ENCODE assay signal across 16 cellular contexts in genomic region chr2:186241874-186242273, GRCh38.
DNase-seq lines count a peak whose midpoint lies in the region; ATAC-seq, FAIRE-seq and TF ChIP-seq lines count a peak whose summit lies in the region.
"Had no signal": no experiment of that assay in that cellular context is flagged by ENCODE, and none has a peak within 500 bp of the region (broad histone marks: within the 10 kb centered on the region; RNA-seq: fewer than 3 reads in every experiment).

No MANE protein-coding gene starts in this region.

- H3K27ac ChIP-seq in HepG2 (ENCODE audit: extremely low read length, insufficient read depth, low read length) (no peak overlapping the region), right lobe of liver (no peak overlapping the region), PC-3 (ENCODE audit: low read length) (no peak overlapping the region)
- H3K27ac ChIP-seq: A549 had no signal

- BruUV-seq in HepG2 (replicated peaks; lab: Mats Ljungman, UMichigan) (no TSS peak), PC-3 (replicated peaks; lab: Mats Ljungman, UMichigan) (no TSS peak)

- H3K4me3 Mint-ChIP-seq in neural crest cell, result no peak overlapping the region
- H3K4me3 Mint-ChIP-seq: CD8-positive, alpha-beta memory T cell; GM23338 had no signal

- no peak for TF ChIP-seq RAD21 in HepG2 (CRISPR knock-in tag; IDR thresholded peaks at IDR 0.05)

- H3K27ac Mint-ChIP-seq in neural crest cell (ENCODE audit: unreplicated experiment), result no peak overlapping the region
- H3K27ac Mint-ChIP-seq: CD8-positive, alpha-beta memory T cell; GM23338 had no signal

- H3K4me1 Mint-ChIP-seq in neural crest cell, result no peaks in the 10 kb centered on the region
- H3K4me1 Mint-ChIP-seq: CD8-positive, alpha-beta memory T cell had no signal

- H2AFZ ChIP-seq in HepG2 (ENCODE audit: low read length) (no peak overlapping the region), PC-3 (ENCODE audit: low read length) (no peak overlapping the region)
- H2AFZ ChIP-seq: GM23338 had no signal

- FAIRE-seq in HepG2 (lab: Jason Lieb, UNC) (no peak), D721Med (lab: Jason Lieb, UNC) (no peak)
- FAIRE-seq: A549, G401.6, GM12892, HTR-8/SVneo had no signal

- H3K9me2 ChIP-seq in PC-3 (replicated peaks; ENCODE audit: low read length), result no peaks in the 10 kb centered on the region

- no peaks in the 10 kb centered on the region for H3F3A ChIP-seq in PC-3 (ENCODE audit: low read length, unreplicated experiment)

- TF ChIP-seq CTCF in HepG2 (CRISPR knock-in tag; IDR thresholded peaks at IDR 0.05), result no peak
- no peak for TF ChIP-seq CTCF in right lobe of liver (IDR thresholded peaks at IDR 0.05)
- TF ChIP-seq CTCF in PC-3 (conservative IDR thresholded peaks at IDR 0.05; ENCODE audit: low read depth, low read length), result 0 out of 2 replicates have a peak, but pooled peaks have one; percentile 21
- peak; percentile 29 for TF ChIP-seq CTCF in neural crest cell (conservative IDR thresholded peaks at IDR 0.05)
- no peak for TF ChIP-seq CTCF in D721Med (IDR thresholded peaks at IDR 0.05; ENCODE audit: insufficient read depth, missing control alignments)

- no peaks in the 10 kb centered on the region for H3K79me2 ChIP-seq in HepG2 (ENCODE audit: insufficient read depth, low read length)
- no peaks in the 10 kb centered on the region for H3K79me2 ChIP-seq in PC-3 (ENCODE audit: low read length)

- H4K20me1 ChIP-seq in HepG2 (ENCODE audit: insufficient read depth, low read length) (no peaks in the 10 kb centered on the region), PC-3 (ENCODE audit: low read length) (no peaks in the 10 kb centered on the region)

- peaks cover 5% of the 10 kb centered on the region for H3K9me3 Mint-ChIP-seq in neural crest cell

- H3K4me1 ChIP-seq in HepG2 (ENCODE audit: insufficient read depth, low read length) (0 out of 2 replicates have a peak, but pooled peaks cover 7% of the 10 kb centered on the region), right lobe of liver (no peaks in the 10 kb centered on the region), PC-3 (ENCODE audit: insufficient read depth, low read length) (no peaks in the 10 kb centered on the region)
- H3K4me1 ChIP-seq: A549, Caco-2 had no signal

- no peaks in the 10 kb centered on the region for H3K36me3 Mint-ChIP-seq in neural crest cell (ENCODE audit: low read depth)

- no peaks in the 10 kb centered on the region for H3K27me3 Mint-ChIP-seq in neural crest cell (ENCODE audit: low read depth)
- H3K27me3 Mint-ChIP-seq: CD8-positive, alpha-beta memory T cell had no signal

- H3K36me3 ChIP-seq in HepG2 (replicated peaks in 1 of 2; ENCODE audit: control insufficient read depth in 1 of 2, insufficient read depth in 2 of 2, low read length in 2 of 2) (no peaks in the 10 kb centered on the region), right lobe of liver (no peaks in the 10 kb centered on the region), PC-3 (ENCODE audit: low read depth, low read length) (no peaks in the 10 kb centered on the region)

- ATAC-seq in HepG2 (peak; percentile 72), right lobe of liver (no peak), PC-3 (no peak; the same call in 1 of the 2 replicates)
- ATAC-seq: A549, GM23338 had no signal

- H3K4me3 ChIP-seq in HepG2 (replicated peaks in 1 of 3; ENCODE audit: insufficient read depth in 1 of 3, low read depth in 2 of 3, low read length in 3 of 3), result no peak overlapping the region
- no peak overlapping the region for H3K4me3 ChIP-seq in right lobe of liver
- H3K4me3 ChIP-seq in PC-3 (ENCODE audit: low read length), result no peak overlapping the region
- H3K4me3 ChIP-seq: A549, GM23338 had no signal

- TF ChIP-seq POLR2A in HepG2 (IDR thresholded peaks at IDR 0.05; ENCODE audit: insufficient read depth in 1 of 2, low read depth in 2 of 2, low read length in 2 of 2) (no peak), right lobe of liver (IDR thresholded peaks at IDR 0.05) (no peak)

- POLR2A ChIA-PET in HepG2 (lab: Yijun Ruan, JAX), result no interaction called here
- POLR2A ChIA-PET in PC-3 (lab: Charles Lee; ENCODE audit: unreplicated experiment), result no interaction called here

- CTCF ChIA-PET in HepG2 (lab: Yijun Ruan, JAX; ENCODE audit: low intra/inter-chr PET ratio, low total read pairs), result no interaction called here
- CTCF ChIA-PET in PC-3 (lab: Charles Lee), result no interaction called here

- H3K4me2 ChIP-seq in HepG2 (ENCODE audit: low read depth, low read length) (no peak overlapping the region), PC-3 (ENCODE audit: low read length) (no peak overlapping the region)
- H3K4me2 ChIP-seq: A549, GM23338 had no signal

- DNase-seq in HepG2 (ENCODE audit: low spot score) (no peak), right lobe of liver (no peak), PC-3 (no peak), neural crest cell (ENCODE audit: low read depth, low spot score) (no peak), D721Med (ENCODE audit: insufficient read length, low spot score) (no peak), activated T-cell treated with anti-CD3 and anti-CD28 coated beads for 4 hours (no peak)
- DNase-seq in activated T-cell treated with anti-CD3 and anti-CD28 coated beads, Interleukin-2, amount 50 U/mL, for 1 hour, result no peak
- DNase-seq: Caco-2; CD8-positive, alpha-beta memory T cell; DMS79; H7 had no signal

- H3K9me3 ChIP-seq in HepG2 (ENCODE audit: low read length) (no peaks in the 10 kb centered on the region), right lobe of liver (no peaks in the 10 kb centered on the region), PC-3 (ENCODE audit: low read length) (no peaks in the 10 kb centered on the region)
- H3K9me3 ChIP-seq: A549, Caco-2 had no signal

- TF ChIP-seq EP300 in HepG2 (IDR thresholded peaks at IDR 0.05; ENCODE audit: low read depth in 2 of 2, low read length in 2 of 2) (no peak), HepG2 (CRISPR knock-in tag; IDR thresholded peaks at IDR 0.05; ENCODE audit: borderline replicate concordance) (no peak)

- intact Hi-C loops in HepG2 (cut with micrococcal nuclease; ENCODE audit: unreplicated experiment) (no loop called here), right lobe of liver (cut with DNase I) (no loop called here), PC-3 (cut with micrococcal nuclease) (no loop called here)

- H3K27me3 ChIP-seq in HepG2 (ENCODE audit: control insufficient read depth in 1 of 2, insufficient read depth in 2 of 2, low read length in 2 of 2) (no peaks in the 10 kb centered on the region), right lobe of liver (no peaks in the 10 kb centered on the region), PC-3 (ENCODE audit: low read length) (no peaks in the 10 kb centered on the region)

- H3K9ac ChIP-seq in HepG2 (ENCODE audit: insufficient read depth, low read depth, low read length) (no peak overlapping the region), PC-3 (ENCODE audit: low read length) (no peak overlapping the region)

- in situ Hi-C loops in HepG2 (cut with HindIII; ENCODE audit: extremely low pct_ligation_motif_present, low pct_unique_long_range_greater_than_20kb), result no loop called here

- WGBS in HepG2 (ENCODE audit: low lambda C conversion rate), result 93% methylated on average over 4 of the region's 4 CpGs
- WGBS in right lobe of liver (ENCODE audit: insufficient coverage, low coverage, low lambda C conversion rate, missing lambda C conversion rate), result 95% methylated on average over 4 of the region's 4 CpGs

TF ChIP-seq in HepG2, 621 proteins besides CTCF, POLR2A, EP300 and RAD21:
- TF ChIP-seq MAFK (conservative IDR thresholded peaks at IDR 0.05 in 1 of 2, IDR thresholded peaks at IDR 0.05 in 1 of 2; ENCODE audit: low read length in 2 of 2) (peak in 1 of 2 experiments; percentile 21; a peak in 1 of 4 replicates), GTF2F1 (IDR thresholded peaks at IDR 0.05; ENCODE audit: low read length) (no peak), RNF2 (conservative IDR thresholded peaks at IDR 0.05; ENCODE audit: low read depth) (no peak)

Comparison
In these comparisons a context has a peak if more than half of its experiments do, and no peak if none do; other contexts are left out.
1. CTCF ChIP-seq: peak in PC-3 (single experiment) and neural crest cell (single experiment); none in HepG2 (single experiment), right lobe of liver (0 of 4) and D721Med (single experiment).